In the genomic region with DNA sequence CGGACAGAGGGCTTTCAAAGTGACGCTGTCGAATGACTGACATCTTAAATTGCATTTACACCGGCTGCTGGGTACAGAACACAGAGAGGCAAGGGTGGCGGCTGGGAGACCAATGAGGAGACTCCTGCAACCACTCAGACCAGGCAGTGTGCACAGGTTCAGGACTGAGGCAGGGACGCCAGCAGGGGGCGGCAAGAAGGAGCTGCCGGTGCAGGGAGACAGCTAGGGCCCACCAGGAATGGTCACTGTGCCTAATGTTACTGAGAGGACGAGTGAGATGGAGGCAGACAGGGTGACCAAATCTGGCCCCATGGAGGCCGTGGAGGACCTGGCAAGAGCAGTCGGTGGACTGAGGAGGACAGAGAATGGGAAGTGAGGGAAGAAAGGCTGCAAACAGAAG, we compare ENCODE assay signal across 9 cellular contexts.
DNase-seq lines count a peak whose midpoint lies in the region; ATAC-seq and TF ChIP-seq lines count a peak whose summit lies in the region.
"Had no signal": no experiment of that assay in that cellular context is flagged by ENCODE, and none has a peak within 500 bp of the region (broad histone marks: within the 10 kb centered on the region; RNA-seq: fewer than 3 reads in every experiment).

No MANE protein-coding gene starts in this region.

- no peaks in the 10 kb centered on the region for H3F3A ChIP-seq in OCI-LY1 (ENCODE audit: insufficient read depth, low read length)

- H3K4me2 ChIP-seq in OCI-LY1 (ENCODE audit: low read length) = no peak overlapping the region

- no peak overlapping the region for H2AFZ ChIP-seq in OCI-LY1 (ENCODE audit: low read length)

- H3K36me3 ChIP-seq in GM06990 (ENCODE audit: control insufficient read depth, insufficient read depth, low read length) (no peaks in the 10 kb centered on the region), OCI-LY1 (ENCODE audit: insufficient read depth, low read length) (no peaks in the 10 kb centered on the region)
- H3K36me3 ChIP-seq: thoracic aorta had no signal

- no peak for DNase-seq in GM06990 (ENCODE audit: extremely low read depth, insufficient read length)
- DNase-seq in epithelial cell of esophagus (ENCODE audit: low read depth) = peak; percentile 31
- no peak for DNase-seq in activated effector memory CD4-positive, alpha-beta T cell treated with Interleukin-2 at 50 U/mL for 16 hours
- DNase-seq in OCI-M2 (lab: John Stamatoyannopoulos, UW; ENCODE audit: unreplicated experiment) = no peak

- TF ChIP-seq CTCF in 22Rv1 (IDR thresholded peaks at IDR 0.05) = peak; percentile 78
- peak; percentile 77 for TF ChIP-seq CTCF in GM06990 (IDR thresholded peaks at IDR 0.05; ENCODE audit: insufficient read depth, low read length, poor library complexity, severe bottlenecking)
- TF ChIP-seq CTCF in OCI-LY1 (IDR thresholded peaks at IDR 0.05; ENCODE audit: low read length) = peak; percentile 82
- TF ChIP-seq CTCF in epithelial cell of esophagus (IDR thresholded peaks at IDR 0.05; ENCODE audit: insufficient read depth, low read depth, low read length, missing control alignments) = peak; percentile 24

- H3K27me3 ChIP-seq in GM06990 (replicated peaks; ENCODE audit: control insufficient read depth, insufficient read depth, low read length) (peaks cover 1% of the 10 kb centered on the region), OCI-LY1 (ENCODE audit: insufficient read depth, low read length) (peaks cover 19% of the 10 kb centered on the region)

- H3K27ac ChIP-seq in 22Rv1 (no peak overlapping the region), OCI-LY1 (ENCODE audit: low read depth, low read length, poor library complexity, severe bottlenecking) (no peak overlapping the region)
- H3K27ac ChIP-seq: thoracic aorta had no signal

- H3K79me2 ChIP-seq in OCI-LY1 (ENCODE audit: insufficient read depth, low read length) = no peaks in the 10 kb centered on the region

- no peaks in the 10 kb centered on the region for H4K20me1 ChIP-seq in OCI-LY1 (ENCODE audit: insufficient read depth, low read length)

- H3K4me1 ChIP-seq in OCI-LY1 (ENCODE audit: insufficient read depth, low read length, severe bottlenecking) = no peaks in the 10 kb centered on the region

- H3K9ac ChIP-seq in OCI-LY1 (ENCODE audit: low read length) = no peak overlapping the region

- no peaks in the 10 kb centered on the region for H3K9me3 ChIP-seq in OCI-LY1 (ENCODE audit: low read length)
- H3K9me3 ChIP-seq: thoracic aorta had no signal

- H3K4me3 ChIP-seq in GM06990 (replicated peaks; ENCODE audit: low read depth, low read length) (no peak overlapping the region), OCI-LY1 (ENCODE audit: low read depth, low read length, poor library complexity, severe bottlenecking) (no peak overlapping the region), epithelial cell of esophagus (ENCODE audit: low read length) (no peak overlapping the region)
- H3K4me3 ChIP-seq: thoracic aorta had no signal

- ATAC-seq in GM18502 (IDR thresholded peaks at IDR 0.05; ENCODE audit: poor library complexity, unreplicated experiment) (no peak), HG02981 (IDR thresholded peaks at IDR 0.05; ENCODE audit: unreplicated experiment) (no peak)

- H3K9me2 ChIP-seq in OCI-LY1 (ENCODE audit: low read depth, low read length) = no peaks in the 10 kb centered on the region

Comparison
In these comparisons a context has a peak if more than half of its experiments do, and no peak if none do; other contexts are left out.
1. CTCF ChIP-seq: peak in every context shown above with its lines; median percentile 82 in OCI-LY1; 78 in 22Rv1; 77 in GM06990; 24 in epithelial cell of esophagus.